Comparison of ENCODE assay signal across 10 cellular contexts in the genomic region with DNA sequence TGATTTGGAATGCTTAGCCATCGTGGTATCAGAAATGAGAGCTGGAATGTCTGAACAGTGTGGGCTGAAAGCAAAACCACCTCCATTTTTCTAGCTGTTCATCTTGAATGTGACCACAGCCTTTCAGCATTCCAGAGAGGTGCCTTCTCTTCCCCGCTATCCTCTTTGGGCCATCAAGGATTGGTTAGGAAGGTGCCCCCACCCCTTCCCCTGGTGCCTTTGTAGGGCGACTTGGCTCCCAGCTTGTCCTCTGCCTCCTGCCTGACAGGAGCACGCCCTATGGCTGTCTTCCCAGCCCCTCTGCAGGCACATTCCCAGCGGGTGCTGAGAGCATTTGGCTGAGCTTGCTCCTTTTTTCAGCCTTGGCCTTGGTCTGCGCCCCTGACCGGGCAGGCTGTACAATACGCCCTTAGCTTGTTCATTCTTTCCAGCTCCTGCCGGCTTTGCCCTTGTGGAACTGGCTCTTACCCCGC.
DNase-seq lines count a peak whose midpoint lies in the region; ATAC-seq and TF ChIP-seq lines count a peak whose summit lies in the region.
"Had no signal": no experiment of that assay in that cellular context is flagged by ENCODE, and none has a peak within 500 bp of the region (broad histone marks: within the 10 kb centered on the region; RNA-seq: fewer than 3 reads in every experiment).

No MANE protein-coding gene starts in this region.

- peak overlapping the region in 1 of 2 experiments; percentile 2 for H3K14ac ChIP-seq in mesenchymal stem cell (ENCODE audit: low read length in 2 of 2)

- no peaks in the 10 kb centered on the region for H3K27me3 ChIP-seq in MG63
- no peaks in the 10 kb centered on the region for H3K27me3 ChIP-seq in esophagus squamous epithelium
- H3K27me3 ChIP-seq in mesenchymal stem cell (ENCODE audit: control insufficient read depth in 1 of 2, insufficient read depth in 1 of 2, low read length in 2 of 2) = no peaks in the 10 kb centered on the region

- WGBS in esophagus squamous epithelium, 2 donors = 27 to 67% methylated on average over 8 to 10 of the region's 10 CpGs
- WGBS in mesenchymal stem cell = 88% methylated on average over 10 of the region's 10 CpGs

- intact Hi-C loops in esophagus squamous epithelium (cut with DNase I) = no loop called here

- no peak overlapping the region for H3K27ac Mint-ChIP-seq in chondrocyte (ENCODE audit: unreplicated experiment)
- H3K27ac Mint-ChIP-seq: activated CD4-positive, alpha-beta T cell treated with anti-CD3 and anti-CD28 coated beads for 36 hours had no signal

- H3K36me3 Mint-ChIP-seq in chondrocyte (ENCODE audit: low read depth) = peaks cover 1% of the 10 kb centered on the region

- no peak overlapping the region for H2BK15ac ChIP-seq in mesenchymal stem cell (ENCODE audit: low read depth, poor library complexity, severe bottlenecking)

- H4K8ac ChIP-seq in mesenchymal stem cell (ENCODE audit: low read length) = no peak overlapping the region

- H3K4me1 Mint-ChIP-seq in chondrocyte (ENCODE audit: low read depth) = peaks cover 27% of the 10 kb centered on the region

- no peak overlapping the region for H2BK120ac ChIP-seq in mesenchymal stem cell (ENCODE audit: low read depth, low read length)

- H3K27me3 Mint-ChIP-seq in chondrocyte (ENCODE audit: low read depth) = no peaks in the 10 kb centered on the region
- H3K27me3 Mint-ChIP-seq: activated CD4-positive, alpha-beta T cell treated with anti-CD3 and anti-CD28 coated beads for 36 hours had no signal

- H3K4me3 ChIP-seq in MG63 (no peak overlapping the region), esophagus squamous epithelium (peak overlapping the region in 2 of 4 donors; percentile 7 to 47), mesenchymal stem cell (ENCODE audit: insufficient read depth in 1 of 2, low read depth in 1 of 2, low read length in 2 of 2) (peak overlapping the region in 1 of 2 experiments; percentile 68)

- no peak for ATAC-seq in HG03039 (IDR thresholded peaks at IDR 0.05; ENCODE audit: unreplicated experiment)
- ATAC-seq: activated CD4-positive, alpha-beta T cell treated with anti-CD3 and anti-CD28 coated beads for 36 hours had no signal

- DNase-seq in MG63 (peak; percentile 91), esophagus squamous epithelium (lab: John Stamatoyannopoulos, UW) (no peak), mesenchymal stem cell (no peak), HCEC 1CT (no peak), activated gamma-delta T cell (lab: John Stamatoyannopoulos, UW) (no peak), chondrocyte (ENCODE audit: low spot score) (no peak)
- DNase-seq: activated CD4-positive, alpha-beta T cell treated with anti-CD3 and anti-CD28 coated beads for 36 hours; NCI-H2227 treated with DMSO at 0.1 percent for 48 hours had no signal

- peak overlapping the region in 1 of 2 experiments; percentile 13 for H3K18ac ChIP-seq in mesenchymal stem cell (ENCODE audit: low read depth in 1 of 2, low read length in 2 of 2)

- H2AFZ ChIP-seq in mesenchymal stem cell (ENCODE audit: low read depth, low read length) = no peak overlapping the region

- H2AK5ac ChIP-seq in mesenchymal stem cell (ENCODE audit: low read length, severe bottlenecking) = no peak overlapping the region

- H3K36me3 ChIP-seq in MG63 = no peaks in the 10 kb centered on the region
- H3K36me3 ChIP-seq in esophagus squamous epithelium = no peaks in the 10 kb centered on the region
- H3K36me3 ChIP-seq in mesenchymal stem cell (ENCODE audit: control insufficient read depth in 1 of 2, insufficient read depth in 2 of 2, low read depth in 1 of 2, low read length in 2 of 2) = no peaks in the 10 kb centered on the region

- no peak overlapping the region for H3K4ac ChIP-seq in mesenchymal stem cell (ENCODE audit: low read depth in 1 of 2, low read length in 2 of 2)

- no peak for TF ChIP-seq POLR2A in esophagus squamous epithelium (IDR thresholded peaks at IDR 0.05)

- no peaks in the 10 kb centered on the region for H3K9me3 Mint-ChIP-seq in chondrocyte (ENCODE audit: low read depth)

- no peak overlapping the region for H3K23ac ChIP-seq in mesenchymal stem cell (ENCODE audit: low read length in 2 of 2)

- H3K4me1 ChIP-seq in esophagus squamous epithelium = peaks cover 48 to 93% (median 59%) of the 10 kb centered on the region in 3 donors
- peaks cover 16% of the 10 kb centered on the region for H3K4me1 ChIP-seq in mesenchymal stem cell (ENCODE audit: control insufficient read depth, insufficient read depth, low read depth, low read length)

- H3K9ac ChIP-seq in mesenchymal stem cell (ENCODE audit: low read length) = peak overlapping the region; percentile 84

- no peak overlapping the region for H3K4me2 ChIP-seq in mesenchymal stem cell (ENCODE audit: low read length, poor library complexity, severe bottlenecking)

- H4K91ac ChIP-seq in mesenchymal stem cell (ENCODE audit: low read length) = no peak overlapping the region

- H3K79me1 ChIP-seq in mesenchymal stem cell (replicated peaks; ENCODE audit: low read length, poor library complexity, severe bottlenecking) = no peaks in the 10 kb centered on the region

- no peak overlapping the region for H3K4me3 Mint-ChIP-seq in chondrocyte (ENCODE audit: unreplicated experiment)
- H3K4me3 Mint-ChIP-seq: activated CD4-positive, alpha-beta T cell treated with anti-CD3 and anti-CD28 coated beads for 36 hours had no signal

- no peak overlapping the region for H2BK12ac ChIP-seq in mesenchymal stem cell (ENCODE audit: low read length in 2 of 2)

- peak overlapping the region; percentile 70 to 94 (median 91) for H3K27ac ChIP-seq in esophagus squamous epithelium
- H3K27ac ChIP-seq in mesenchymal stem cell (ENCODE audit: low read length, poor library complexity, severe bottlenecking) = no peak overlapping the region
- peak overlapping the region; percentile 55 for H3K27ac ChIP-seq in temporal lobe (ENCODE audit: low read depth, low read length)

- no peak overlapping the region for H2BK5ac ChIP-seq in mesenchymal stem cell (ENCODE audit: low read depth, low read length, poor library complexity, severe bottlenecking)

- no peak for TF ChIP-seq CTCF in esophagus squamous epithelium (IDR thresholded peaks at IDR 0.05)
- TF ChIP-seq CTCF in chondrocyte (IDR thresholded peaks at IDR 0.05) = no peak

- H3K9me3 ChIP-seq in MG63 (no peaks in the 10 kb centered on the region), esophagus squamous epithelium (no peaks in the 10 kb centered on the region), mesenchymal stem cell (ENCODE audit: control insufficient read depth, low read length) (no peaks in the 10 kb centered on the region)
